In the genomic region with DNA sequence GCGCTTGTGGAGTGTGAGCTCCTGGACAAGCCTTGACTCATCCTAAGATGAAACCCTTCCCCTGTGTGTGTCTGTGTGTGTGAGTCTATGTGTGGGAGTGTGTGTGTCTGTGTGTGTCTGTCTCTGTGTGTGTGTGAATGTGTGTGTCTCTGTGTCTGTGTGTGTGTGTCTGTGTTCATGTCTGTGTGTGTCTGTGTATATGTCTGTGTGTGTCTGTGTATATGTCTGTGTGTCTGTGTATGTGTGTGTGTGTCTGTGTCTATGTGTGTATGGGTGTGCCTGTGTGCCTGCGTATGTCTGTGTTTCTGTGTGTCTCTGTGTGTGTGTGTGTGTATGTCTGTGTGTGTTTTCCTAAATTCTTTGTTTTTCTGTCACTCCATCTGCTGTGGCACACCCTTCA, we compare ENCODE assay signal across 21 cellular contexts.
"Had no signal": no experiment of that assay in that cellular context is flagged by ENCODE, and none has a peak within 500 bp of the region (broad histone marks: within the 10 kb centered on the region; RNA-seq: fewer than 3 reads in every experiment).

No MANE protein-coding gene starts in this region.

- H3K4me1 Mint-ChIP-seq: activated CD4-positive, alpha-beta memory T cell treated with anti-CD3 and anti-CD28 coated beads, Interleukin-2, amount 10 ng/mL, durations not matched to agents 7 days and 5 days; activated CD4-positive, alpha-beta T cell treated with anti-CD3 and anti-CD28 coated beads for 36 hours; activated CD8-positive, alpha-beta memory T cell treated with anti-CD3 and anti-CD28 coated beads, Interleukin-2, amount 10 ng/mL, durations not matched to agents 7 days and 5 days; central memory CD8-positive, alpha-beta T cell had no signal

- H3K9me3 Mint-ChIP-seq: activated CD4-positive, alpha-beta memory T cell treated with anti-CD3 and anti-CD28 coated beads, Interleukin-2, amount 10 ng/mL, durations not matched to agents 7 days and 5 days; central memory CD8-positive, alpha-beta T cell; immature natural killer cell; natural killer cell treated with Interleukin-12 subunit alpha and Interleukin-12 subunit beta and Interleukin-15 and Interleukin-18, amount 100 ng/mL, for 72 hours had no signal

- ATAC-seq: activated CD4-positive, alpha-beta T cell treated with anti-CD3 and anti-CD28 coated beads for 36 hours; activated CD8-positive, alpha-beta memory T cell treated with anti-CD3 and anti-CD28 coated beads, Interleukin-2, amount 10 ng/mL, durations not matched to agents 7 days and 5 days; left ventricle myocardium superior; natural killer cell treated with Interleukin-12 subunit alpha and Interleukin-12 subunit beta and Interleukin-15 and Interleukin-18, amount 100 ng/mL, for 72 hours; psoas muscle; right cardiac atrium; stimulated activated naive CD8-positive, alpha-beta T cell treated with anti-CD3 and anti-CD28 coated beads, Interleukin-15, Interleukin-2, amounts not matched to agents 100 U/mL and 50 U/mL, for 24 hours; WTC11 had no signal

- DNase-seq: activated CD4-positive, alpha-beta memory T cell treated with anti-CD3 and anti-CD28 coated beads, Interleukin-2, amount 10 ng/mL, durations not matched to agents 7 days and 5 days; activated CD4-positive, alpha-beta T cell treated with anti-CD3 and anti-CD28 coated beads for 36 hours; activated CD8-positive, alpha-beta memory T cell treated with anti-CD3 and anti-CD28 coated beads, Interleukin-2, amount 10 ng/mL, durations not matched to agents 7 days and 5 days; amygdala; brain microvascular endothelial cell; colonic mucosa; head of caudate nucleus; immature natural killer cell; left ventricle myocardium superior; psoas muscle; right cardiac atrium; stimulated activated naive CD8-positive, alpha-beta T cell treated with anti-CD3 and anti-CD28 coated beads, Interleukin-15, Interleukin-2, amounts not matched to agents 100 U/mL and 50 U/mL, for 24 hours; substantia nigra; tibial artery; uterus had no signal

- H3K27ac ChIP-seq: brain microvascular endothelial cell, colonic mucosa, psoas muscle, skin epidermis, tibial artery, uterus had no signal

- H3K27ac Mint-ChIP-seq: activated CD4-positive, alpha-beta memory T cell treated with anti-CD3 and anti-CD28 coated beads, Interleukin-2, amount 10 ng/mL, durations not matched to agents 7 days and 5 days; activated CD4-positive, alpha-beta T cell treated with anti-CD3 and anti-CD28 coated beads for 36 hours; activated CD8-positive, alpha-beta memory T cell treated with anti-CD3 and anti-CD28 coated beads, Interleukin-2, amount 10 ng/mL, durations not matched to agents 7 days and 5 days; activated naive CD8-positive, alpha-beta T cell; memory B cell; natural killer cell treated with Interleukin-12 subunit alpha and Interleukin-12 subunit beta and Interleukin-15 and Interleukin-18, amount 100 ng/mL, for 72 hours; WTC11 had no signal

- H3K27me3 ChIP-seq: brain microvascular endothelial cell, colonic mucosa, uterus had no signal

- H3K4me1 ChIP-seq: colonic mucosa, psoas muscle had no signal

- H3K4me3 ChIP-seq: colonic mucosa, psoas muscle, skin epidermis, tibial artery, uterus had no signal

- H3K4me3 Mint-ChIP-seq: activated CD4-positive, alpha-beta memory T cell treated with anti-CD3 and anti-CD28 coated beads, Interleukin-2, amount 10 ng/mL, durations not matched to agents 7 days and 5 days; activated CD4-positive, alpha-beta T cell treated with anti-CD3 and anti-CD28 coated beads for 36 hours; activated CD8-positive, alpha-beta memory T cell treated with anti-CD3 and anti-CD28 coated beads, Interleukin-2, amount 10 ng/mL, durations not matched to agents 7 days and 5 days; activated naive CD8-positive, alpha-beta T cell; central memory CD8-positive, alpha-beta T cell; immature natural killer cell; memory B cell; natural killer cell treated with Interleukin-12 subunit alpha and Interleukin-12 subunit beta and Interleukin-15 and Interleukin-18, amount 100 ng/mL, for 72 hours; WTC11 had no signal

- H3K36me3 ChIP-seq: brain microvascular endothelial cell, colonic mucosa, tibial artery, uterus had no signal

- H3K27me3 Mint-ChIP-seq: activated CD4-positive, alpha-beta T cell treated with anti-CD3 and anti-CD28 coated beads for 36 hours; activated naive CD8-positive, alpha-beta T cell had no signal

- H3K36me3 Mint-ChIP-seq: activated CD8-positive, alpha-beta memory T cell treated with anti-CD3 and anti-CD28 coated beads, Interleukin-2, amount 10 ng/mL, durations not matched to agents 7 days and 5 days; activated naive CD8-positive, alpha-beta T cell; immature natural killer cell; memory B cell; natural killer cell treated with Interleukin-12 subunit alpha and Interleukin-12 subunit beta and Interleukin-15 and Interleukin-18, amount 100 ng/mL, for 72 hours; WTC11 had no signal

- H3K9me3 ChIP-seq: colonic mucosa, psoas muscle, tibial artery, uterus had no signal
